Comparison of ENCODE assay signal across 17 cellular contexts in genomic region chr6:43900560-43901329, GRCh38.
DNase-seq lines count a peak whose midpoint lies in the region; ATAC-seq and TF ChIP-seq lines count a peak whose summit lies in the region.
"Had no signal": no experiment of that assay in that cellular context is flagged by ENCODE, and none has a peak within 500 bp of the region (broad histone marks: within the 10 kb centered on the region; RNA-seq: fewer than 3 reads in every experiment).

No MANE protein-coding gene starts in this region.

- intact Hi-C loops in upper lobe of right lung (cut with DNase I): no loop called here

- TF ChIP-seq RAD21 in SK-N-SH (IDR thresholded peaks at IDR 0.05; ENCODE audit: low read length): no peak

- no peak overlapping the region for H2BK15ac ChIP-seq in mesendoderm (replicated peaks; ENCODE audit: low read depth)

- no peaks in the 10 kb centered on the region for H3K9me3 ChIP-seq in SK-N-SH
- no peaks in the 10 kb centered on the region for H3K9me3 ChIP-seq in upper lobe of right lung
- H3K9me3 ChIP-seq: heart left ventricle had no signal

- no peak overlapping the region for H4K8ac ChIP-seq in mesendoderm (ENCODE audit: low read depth, low read length)

- H3K23ac ChIP-seq in mesendoderm (ENCODE audit: low read length): peak overlapping the region; percentile 38

- peaks cover 0 to 11% (median 0%) of the 10 kb centered on the region in 5 experiments for H3K9me3 Mint-ChIP-seq in brain
- peaks cover 4% of the 10 kb centered on the region for H3K9me3 Mint-ChIP-seq in activated T-cell treated with anti-CD3 and anti-CD28 coated beads, Interleukin-2, amount 50 U/mL, for 4 hours
- H3K9me3 Mint-ChIP-seq: activated CD8-positive, alpha-beta T cell treated with anti-CD3 and anti-CD28 coated beads for 36 hours; HFFc6 had no signal

- ATAC-seq in SK-N-SH treated with all-trans-retinoic acid at 6 μM for 48 hours: no peak
- no peak for ATAC-seq in activated T-cell treated with anti-CD3 and anti-CD28 coated beads, Interleukin-2, amount 50 U/mL, for 4 hours
- ATAC-seq in upper lobe of right lung: no peak
- ATAC-seq: activated CD8-positive, alpha-beta T cell treated with anti-CD3 and anti-CD28 coated beads for 36 hours; left ventricle myocardium superior had no signal

- POLR2A ChIA-PET in SK-N-SH (lab: Yijun Ruan, JAX): interaction anchor here (1.0 to 1.3 kb wide), 6 partner anchors 10 to 131 kb away, joined by 3 to 4 read pairs (median 3); partner anchors contain the start of gene VEGFA

- H3K79me2 ChIP-seq in SK-N-SH (ENCODE audit: insufficient read depth) (no peaks in the 10 kb centered on the region), mesendoderm (ENCODE audit: control insufficient read depth, insufficient read depth, low read length) (no peaks in the 10 kb centered on the region)

- 82% methylated on average over 8 of the region's 8 CpGs for WGBS in SK-N-SH (ENCODE audit: low lambda C conversion rate)
- no CpG with 5 or more reads among the region's 8 CpGs for WGBS in mesendoderm (ENCODE audit: extremely low coverage, insufficient coverage, low lambda C conversion rate)
- 49% methylated on average over 8 of the region's 8 CpGs for WGBS in urinary bladder

- H2BK120ac ChIP-seq in mesendoderm (ENCODE audit: low read depth, low read length): no peak overlapping the region

- TF ChIP-seq CTCF in SK-N-SH (IDR thresholded peaks at IDR 0.05) (no peak), brain (conservative IDR thresholded peaks at IDR 0.05) (no peak), upper lobe of right lung (IDR thresholded peaks at IDR 0.05) (no peak)

- H3K79me1 ChIP-seq in mesendoderm (ENCODE audit: low read length): no peaks in the 10 kb centered on the region

- H2AK5ac ChIP-seq in mesendoderm (ENCODE audit: low read length): no peak overlapping the region

- no peak overlapping the region for H3K18ac ChIP-seq in mesendoderm (ENCODE audit: low read length)

- no peaks in the 10 kb centered on the region for H4K20me1 ChIP-seq in SK-N-SH (ENCODE audit: insufficient read depth)

- no peak overlapping the region for H3K4me3 ChIP-seq in SK-N-SH (ENCODE audit: low read depth in 2 of 2, low read length in 1 of 2)
- H3K4me3 ChIP-seq in mesendoderm (ENCODE audit: low read length): no peak overlapping the region
- no peak overlapping the region for H3K4me3 ChIP-seq in urinary bladder (ENCODE audit: low read depth, low read length)
- H3K4me3 ChIP-seq in upper lobe of right lung: no peak overlapping the region
- H3K4me3 ChIP-seq: heart left ventricle had no signal

- no peak overlapping the region for H4K5ac ChIP-seq in mesendoderm (ENCODE audit: low read length)

- no peaks in the 10 kb centered on the region for H3K9me2 ChIP-seq in SK-N-SH

- H3K27ac ChIP-seq in SK-N-SH (ENCODE audit: low read depth in 2 of 2, low read length in 1 of 2) (peak overlapping the region in 1 of 2 experiments; percentile 91; a peak in 2 of 4 replicates), mesendoderm (ENCODE audit: low read depth, low read length) (no peak overlapping the region), urinary bladder (ENCODE audit: low read depth) (peak overlapping the region; percentile 51), upper lobe of right lung (no peak overlapping the region)
- H3K27ac ChIP-seq: heart left ventricle had no signal

- peak overlapping the region in 1 of 5 experiments; percentile 33 for H3K4me3 Mint-ChIP-seq in brain
- H3K4me3 Mint-ChIP-seq in activated T-cell treated with anti-CD3 and anti-CD28 coated beads, Interleukin-2, amount 50 U/mL, for 4 hours: no peak overlapping the region
- H3K4me3 Mint-ChIP-seq: activated CD8-positive, alpha-beta T cell treated with anti-CD3 and anti-CD28 coated beads for 36 hours; HFFc6 had no signal

- H3K4me1 ChIP-seq in SK-N-SH (ENCODE audit: control insufficient read depth in 1 of 2, insufficient read depth in 2 of 2, low read depth in 1 of 2, low read length in 1 of 2) (peaks cover 0 to 63% of the 10 kb centered on the region in 2 experiments; a peak in 2 of 4 replicates), mesendoderm (ENCODE audit: control insufficient read depth, low read depth, low read length) (no peaks in the 10 kb centered on the region), urinary bladder (ENCODE audit: insufficient read depth) (no peaks in the 10 kb centered on the region), upper lobe of right lung (no peaks in the 10 kb centered on the region)

- H2AFZ ChIP-seq in SK-N-SH (ENCODE audit: low read depth): no peak overlapping the region

- H3K4me1 Mint-ChIP-seq in brain: peaks cover 54% of the 10 kb centered on the region
- no peaks in the 10 kb centered on the region for H3K4me1 Mint-ChIP-seq in activated T-cell treated with anti-CD3 and anti-CD28 coated beads, Interleukin-2, amount 50 U/mL, for 4 hours (ENCODE audit: low read depth)

- H3K4me2 ChIP-seq in SK-N-SH (no peak overlapping the region), mesendoderm (ENCODE audit: low read length) (no peak overlapping the region)

- no peaks in the 10 kb centered on the region for H3F3A ChIP-seq in SK-N-SH (replicated peaks; ENCODE audit: insufficient read depth)

- no peaks in the 10 kb centered on the region for H3K36me3 Mint-ChIP-seq in brain
- H3K36me3 Mint-ChIP-seq in activated T-cell treated with anti-CD3 and anti-CD28 coated beads, Interleukin-2, amount 50 U/mL, for 4 hours (ENCODE audit: insufficient read depth): no peaks in the 10 kb centered on the region

- no peak overlapping the region for H3K9ac ChIP-seq in SK-N-SH
- H3K9ac ChIP-seq in mesendoderm (ENCODE audit: low read length): no peak overlapping the region

- H3K56ac ChIP-seq in mesendoderm (ENCODE audit: low read length): peak overlapping the region; percentile 51

- no peak overlapping the region for H2BK5ac ChIP-seq in mesendoderm (ENCODE audit: low read length)

- H3K27me3 Mint-ChIP-seq in brain: no peaks in the 10 kb centered on the region
- H3K27me3 Mint-ChIP-seq in activated T-cell treated with anti-CD3 and anti-CD28 coated beads, Interleukin-2, amount 50 U/mL, for 4 hours (ENCODE audit: low read depth): peaks cover 2% of the 10 kb centered on the region
- H3K27me3 Mint-ChIP-seq: activated CD8-positive, alpha-beta T cell treated with anti-CD3 and anti-CD28 coated beads for 36 hours had no signal

- no peak overlapping the region for H3K4ac ChIP-seq in mesendoderm (ENCODE audit: low read depth, low read length)

- CTCF ChIA-PET in SK-N-SH (lab: Yijun Ruan, JAX): interaction anchor here (0.6 to 4.6 kb wide), 14 partner anchors 13 to 178 kb away, joined by 3 to 21 read pairs (median 7); partner anchors contain the start of gene VEGFA

- DNase-seq in SK-N-SH: no peak
- DNase-seq in mesendoderm: no peak
- no peak for DNase-seq in activated T-cell treated with anti-CD3 and anti-CD28 coated beads, Interleukin-2, amount 50 U/mL, for 4 hours
- DNase-seq in CD1c-positive myeloid dendritic cell (ENCODE audit: extremely low spot score): no peak
- DNase-seq in upper lobe of right lung: no peak
- DNase-seq: activated CD8-positive, alpha-beta T cell treated with anti-CD3 and anti-CD28 coated beads for 36 hours; activated naive CD4-positive, alpha-beta T cell; Calu3; effector memory CD4-positive, alpha-beta T cell; heart left ventricle; HFFc6; left ventricle myocardium superior; NCI-H748 treated with DMSO at 0.1 percent for 48 hours; Right ventricle myocardium superior had no signal

- H3K27me3 ChIP-seq in SK-N-SH (ENCODE audit: insufficient read depth) (no peaks in the 10 kb centered on the region), mesendoderm (ENCODE audit: insufficient read depth, low read length, poor library complexity) (no peaks in the 10 kb centered on the region), upper lobe of right lung (no peaks in the 10 kb centered on the region)
- H3K27me3 ChIP-seq: heart left ventricle had no signal

- TF ChIP-seq EP300 in SK-N-SH (IDR thresholded peaks at IDR 0.05; ENCODE audit: borderline replicate concordance in 1 of 2, low read depth in 1 of 2, low read length in 1 of 2): no peak

- no peaks in the 10 kb centered on the region for H3K36me3 ChIP-seq in SK-N-SH (replicated peaks in 1 of 2; ENCODE audit: control insufficient read depth in 1 of 2, insufficient read depth in 2 of 2, low read length in 1 of 2)
- H3K36me3 ChIP-seq in mesendoderm (ENCODE audit: control insufficient read depth, insufficient read depth, low read length): no peaks in the 10 kb centered on the region
- H3K36me3 ChIP-seq in urinary bladder (ENCODE audit: insufficient read depth): no peaks in the 10 kb centered on the region
- no peaks in the 10 kb centered on the region for H3K36me3 ChIP-seq in upper lobe of right lung
- H3K36me3 ChIP-seq: heart left ventricle had no signal

- peak overlapping the region; percentile 41 to 90 (median 79) for H3K27ac Mint-ChIP-seq in brain
- H3K27ac Mint-ChIP-seq: activated CD8-positive, alpha-beta T cell treated with anti-CD3 and anti-CD28 coated beads for 36 hours; HFFc6 had no signal

TF ChIP-seq in SK-N-SH, 30 proteins besides CTCF, POLR2A, EP300 and RAD21:
- TF ChIP-seq CHD2 (IDR thresholded peaks at IDR 0.05; ENCODE audit: low read length, partially characterized antibody) (no peak), SMC3 (IDR thresholded peaks at IDR 0.05; ENCODE audit: low read depth, low read length) (no peak), RFX5 (IDR thresholded peaks at IDR 0.05; ENCODE audit: low read length) (no peak), GATA2 (CRISPR knock-in tag; IDR thresholded peaks at IDR 0.05) (peak; percentile 66), JUND (IDR thresholded peaks at IDR 0.05) (no peak), RXRA (IDR thresholded peaks at IDR 0.05; ENCODE audit: borderline replicate concordance, low read depth) (no peak)

TF ChIP-seq in SK-N-SH treated with all-trans-retinoic acid at 6 μM for 48 hours, 23 proteins besides CTCF, POLR2A, EP300 and RAD21 (continues in another document):
- TF ChIP-seq PATZ1 (CRISPR knock-in tag; IDR thresholded peaks at IDR 0.05; ENCODE audit: borderline replicate concordance) (no peak), RARB (CRISPR knock-in tag; IDR thresholded peaks at IDR 0.05) (no peak), OSR1 (CRISPR knock-in tag; IDR thresholded peaks at IDR 0.05) (no peak)
